ENCODE assay signal across 18 cellular contexts in genomic region chr22:48222742-48223487, GRCh38.
"Had no signal": no experiment of that assay in that cellular context is flagged by ENCODE, and none has a peak within 500 bp of the region (broad histone marks: within the 10 kb centered on the region; RNA-seq: fewer than 3 reads in every experiment).

No MANE protein-coding gene starts in this region.

- H3K4me3 ChIP-seq: colonic mucosa, gastrocnemius medialis, neural progenitor cell, prostate gland, stomach, thyroid gland, upper lobe of left lung, uterus had no signal

- DNase-seq: colonic mucosa; effector CD8-positive, alpha-beta T cell; gastrocnemius medialis; immature natural killer cell; left colon; stimulated activated CD4-positive, alpha-beta T cell treated with anti-CD3 and anti-CD28 coated beads, Interleukin-2, amount 100 ng/mL, for 24 hours; stimulated activated CD4-positive, alpha-beta T cell treated with anti-CD3 and anti-CD28 coated beads, Interleukin-4, amount 100 ng/mL, for 4 hours; stimulated activated naive B cell treated with anti-CD40 and anti-IgM and Interleukin-4, amounts not matched to agents 10 μg/mL and 1 μg/mL and 100 μg/mL, for 72 hours; stomach; thyroid gland; upper lobe of left lung; uterus had no signal

- H3K27me3 ChIP-seq: colonic mucosa, gastrocnemius medialis, neural progenitor cell, thyroid gland, upper lobe of left lung, uterus had no signal

- H3K36me3 ChIP-seq: colonic mucosa, gastrocnemius medialis, neural progenitor cell, prostate gland, stomach, thyroid gland, upper lobe of left lung, uterus had no signal

- H3K4me1 ChIP-seq: colonic mucosa, gastrocnemius medialis, parathyroid adenoma, prostate gland, stomach, thyroid gland, upper lobe of left lung, uterus had no signal

- H3K9me3 ChIP-seq: colonic mucosa, gastrocnemius medialis, prostate gland, thyroid gland, uterus had no signal

- ATAC-seq: gastrocnemius medialis; left colon; sciatic nerve; stimulated activated naive B cell treated with anti-CD40 and anti-IgM and Interleukin-4, amounts not matched to agents 10 μg/mL and 1 μg/mL and 100 μg/mL, for 72 hours had no signal

- H3K36me3 Mint-ChIP-seq: mesothelial cell of epicardium; natural killer cell treated with Interleukin-12 subunit alpha and Interleukin-12 subunit beta and Interleukin-15 and Interleukin-18, amount 100 ng/mL, for 72 hours; neural progenitor cell; stimulated activated naive B cell treated with anti-CD40 and anti-IgM and Interleukin-4, amounts not matched to agents 10 μg/mL and 1 μg/mL and 100 μg/mL, for 72 hours had no signal

- H3K4me3 Mint-ChIP-seq: immature natural killer cell; mesothelial cell of epicardium; natural killer cell treated with Interleukin-12 subunit alpha and Interleukin-12 subunit beta and Interleukin-15 and Interleukin-18, amount 100 ng/mL, for 72 hours; neural progenitor cell; stimulated activated naive B cell treated with anti-CD40 and anti-IgM and Interleukin-4, amounts not matched to agents 10 μg/mL and 1 μg/mL and 100 μg/mL, for 72 hours had no signal

- H3K4me1 Mint-ChIP-seq: immature natural killer cell; mesothelial cell of epicardium; stimulated activated naive B cell treated with anti-CD40 and anti-IgM and Interleukin-4, amounts not matched to agents 10 μg/mL and 1 μg/mL and 100 μg/mL, for 72 hours had no signal

- H3K9me3 Mint-ChIP-seq: immature natural killer cell; natural killer cell treated with Interleukin-12 subunit alpha and Interleukin-12 subunit beta and Interleukin-15 and Interleukin-18, amount 100 ng/mL, for 72 hours had no signal

- H3K27ac ChIP-seq: colonic mucosa, gastrocnemius medialis, neural progenitor cell, parathyroid adenoma, prostate gland, stomach, thyroid gland, upper lobe of left lung, uterus had no signal

- H3K27ac Mint-ChIP-seq: immature natural killer cell; mesothelial cell of epicardium; natural killer cell treated with Interleukin-12 subunit alpha and Interleukin-12 subunit beta and Interleukin-15 and Interleukin-18, amount 100 ng/mL, for 72 hours; neural progenitor cell; stimulated activated naive B cell treated with anti-CD40 and anti-IgM and Interleukin-4, amounts not matched to agents 10 μg/mL and 1 μg/mL and 100 μg/mL, for 72 hours had no signal
